ENCODE assay signal across 12 cellular contexts in the genomic region with DNA sequence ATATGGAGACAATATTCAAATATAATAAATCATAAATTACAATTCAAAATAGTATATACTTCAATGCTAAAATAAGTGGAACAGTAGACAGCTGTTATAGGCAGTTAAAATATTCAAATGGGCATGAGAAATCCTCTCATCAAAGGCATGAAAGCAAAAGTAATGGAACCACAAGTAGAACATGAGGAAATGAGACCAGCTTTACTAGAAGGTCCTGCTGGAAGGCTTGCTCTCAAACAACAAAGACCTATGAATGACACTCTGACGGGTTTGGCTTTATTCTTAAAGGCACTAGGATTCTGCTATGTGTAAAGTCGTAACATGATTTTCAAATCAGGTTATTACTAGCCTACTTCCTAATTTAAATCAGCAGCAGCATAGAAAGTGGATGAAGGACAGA.
DNase-seq lines count a peak whose midpoint lies in the region; ATAC-seq, FAIRE-seq and TF ChIP-seq lines count a peak whose summit lies in the region.
"Had no signal": no experiment of that assay in that cellular context is flagged by ENCODE, and none has a peak within 500 bp of the region (broad histone marks: within the 10 kb centered on the region; RNA-seq: fewer than 3 reads in every experiment).

No MANE protein-coding gene starts in this region.

- FAIRE-seq in HTR-8/SVneo (lab: Jason Lieb, UNC), result no peak
- FAIRE-seq: bronchial epithelial cell, urothelium cell line had no signal

- ATAC-seq in left ventricle myocardium superior (no peak), GM21737 (IDR thresholded peaks at IDR 0.05; ENCODE audit: unreplicated experiment) (peak; percentile 69), HG03442 (IDR thresholded peaks at IDR 0.05; ENCODE audit: unreplicated experiment) (peak; percentile 60), GM18861 (IDR thresholded peaks at IDR 0.05; ENCODE audit: unreplicated experiment) (no peak)
- peak; percentile 26 for ATAC-seq in stimulated activated effector memory CD8-positive, alpha-beta T cell treated with anti-CD3 and anti-CD28 coated beads, Interleukin-12 subunit alpha, Interleukin-12 subunit beta, amount 100 ng/mL, for 72 hours

- no peak overlapping the region for H3K4me3 Mint-ChIP-seq in stimulated activated effector memory CD8-positive, alpha-beta T cell treated with anti-CD3 and anti-CD28 coated beads, Interleukin-12 subunit alpha, Interleukin-12 subunit beta, amount 100 ng/mL, for 72 hours

- H3K4me3 ChIP-seq in left ventricle myocardium inferior, result no peak overlapping the region
- H3K4me3 ChIP-seq: ovary had no signal

- peaks cover 21% of the 10 kb centered on the region for H3K4me1 ChIP-seq in left ventricle myocardium inferior

- H3K36me3 ChIP-seq in left ventricle myocardium inferior, result peaks cover 43% of the 10 kb centered on the region
- H3K36me3 ChIP-seq: ovary had no signal

- peaks cover 18% of the 10 kb centered on the region for H3K36me3 Mint-ChIP-seq in stimulated activated effector memory CD8-positive, alpha-beta T cell treated with anti-CD3 and anti-CD28 coated beads, Interleukin-12 subunit alpha, Interleukin-12 subunit beta, amount 100 ng/mL, for 72 hours

- TF ChIP-seq CTCF in left ventricle myocardium inferior (IDR thresholded peaks at IDR 0.05; ENCODE audit: borderline replicate concordance), result no peak

- H3K9me3 ChIP-seq in left ventricle myocardium inferior (replicated peaks), result no peaks in the 10 kb centered on the region
- H3K9me3 ChIP-seq: ovary had no signal

- H3K9me3 Mint-ChIP-seq in stimulated activated effector memory CD8-positive, alpha-beta T cell treated with anti-CD3 and anti-CD28 coated beads, Interleukin-12 subunit alpha, Interleukin-12 subunit beta, amount 100 ng/mL, for 72 hours, result no peaks in the 10 kb centered on the region

- peaks cover 38% of the 10 kb centered on the region for H3K4me1 Mint-ChIP-seq in stimulated activated effector memory CD8-positive, alpha-beta T cell treated with anti-CD3 and anti-CD28 coated beads, Interleukin-12 subunit alpha, Interleukin-12 subunit beta, amount 100 ng/mL, for 72 hours

- H3K27me3 ChIP-seq in left ventricle myocardium inferior (ENCODE audit: low read depth), result no peaks in the 10 kb centered on the region
- H3K27me3 ChIP-seq: ovary had no signal

- no peak for DNase-seq in left ventricle myocardium inferior
- no peak for DNase-seq in left ventricle myocardium superior
- no peak for DNase-seq in stimulated activated effector memory CD8-positive, alpha-beta T cell treated with anti-CD3 and anti-CD28 coated beads, Interleukin-12 subunit alpha, Interleukin-12 subunit beta, amount 100 ng/mL, for 72 hours (ENCODE audit: low spot score in 2 of 2)
- DNase-seq in NCI-H2081 treated with DMSO at 0.1 percent for 48 hours (lab: John Stamatoyannopoulos, UW), result no peak
- no peak for DNase-seq in HTR-8/SVneo (ENCODE audit: insufficient read length, low spot score)
- DNase-seq: NCI-H1048, ovary had no signal

- peak overlapping the region; percentile 71 for H3K27ac ChIP-seq in left ventricle myocardium inferior (replicated peaks)
- H3K27ac ChIP-seq: ovary had no signal

- no peak overlapping the region for H3K27ac Mint-ChIP-seq in stimulated activated effector memory CD8-positive, alpha-beta T cell treated with anti-CD3 and anti-CD28 coated beads, Interleukin-12 subunit alpha, Interleukin-12 subunit beta, amount 100 ng/mL, for 72 hours

- intact Hi-C loops in left ventricle myocardium inferior (cut with micrococcal nuclease), result no loop called here
- intact Hi-C loops in left ventricle myocardium superior (cut with micrococcal nuclease), result no loop called here

Comparison
In these comparisons a context has a peak if more than half of its experiments do, and no peak if none do; other contexts are left out.
1. ATAC-seq: peak in GM21737 (single experiment), HG03442 (single experiment) and stimulated activated effector memory CD8-positive, alpha-beta T cell treated with anti-CD3 and anti-CD28 coated beads, Interleukin-12 subunit alpha, Interleukin-12 subunit beta, amount 100 ng/mL, for 72 hours (single experiment); none in left ventricle myocardium superior (single experiment) and GM18861 (single experiment).